Comparison of ENCODE assay signal across 1 cellular context in genomic region chr9:133532937-133533668, GRCh38.
TF ChIP-seq lines count a peak whose summit lies in the region.

No MANE protein-coding gene starts in this region.

TF ChIP-seq in K562, 482 proteins besides CTCF, POLR2A, EP300 and RAD21 (continued from another document and continues in another):
- TF ChIP-seq, protein P1, sequence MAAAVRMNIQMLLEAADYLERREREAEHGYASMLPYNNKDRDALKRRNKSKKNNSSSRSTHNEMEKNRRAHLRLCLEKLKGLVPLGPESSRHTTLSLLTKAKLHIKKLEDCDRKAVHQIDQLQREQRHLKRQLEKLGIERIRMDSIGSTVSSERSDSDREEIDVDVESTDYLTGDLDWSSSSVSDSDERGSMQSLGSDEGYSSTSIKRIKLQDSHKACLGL (CRISPR knock-in tag; IDR thresholded peaks at IDR 0.05; ENCODE audit: borderline replicate concordance, poor library complexity, severe bottlenecking), result no peak
- TF ChIP-seq MCM3 (IDR thresholded peaks at IDR 0.05), result peak; percentile 89; the same call in 1 of the 2 replicates
- TF ChIP-seq ZNF431 (CRISPR knock-in tag; IDR thresholded peaks at IDR 0.05), result no peak
- TF ChIP-seq, protein P2, sequence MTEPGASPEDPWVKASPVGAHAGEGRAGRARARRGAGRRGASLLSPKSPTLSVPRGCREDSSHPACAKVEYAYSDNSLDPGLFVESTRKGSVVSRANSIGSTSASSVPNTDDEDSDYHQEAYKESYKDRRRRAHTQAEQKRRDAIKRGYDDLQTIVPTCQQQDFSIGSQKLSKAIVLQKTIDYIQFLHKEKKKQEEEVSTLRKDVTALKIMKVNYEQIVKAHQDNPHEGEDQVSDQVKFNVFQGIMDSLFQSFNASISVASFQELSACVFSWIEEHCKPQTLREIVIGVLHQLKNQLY (CRISPR knock-in tag; conservative IDR thresholded peaks at IDR 0.05), result no peak
- TF ChIP-seq, protein P3, sequence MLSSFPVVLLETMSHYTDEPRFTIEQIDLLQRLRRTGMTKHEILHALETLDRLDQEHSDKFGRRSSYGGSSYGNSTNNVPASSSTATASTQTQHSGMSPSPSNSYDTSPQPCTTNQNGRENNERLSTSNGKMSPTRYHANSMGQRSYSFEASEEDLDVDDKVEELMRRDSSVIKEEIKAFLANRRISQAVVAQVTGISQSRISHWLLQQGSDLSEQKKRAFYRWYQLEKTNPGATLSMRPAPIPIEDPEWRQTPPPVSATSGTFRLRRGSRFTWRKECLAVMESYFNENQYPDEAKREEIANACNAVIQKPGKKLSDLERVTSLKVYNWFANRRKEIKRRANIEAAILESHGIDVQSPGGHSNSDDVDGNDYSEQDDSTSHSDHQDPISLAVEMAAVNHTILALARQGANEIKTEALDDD (IDR thresholded peaks at IDR 0.05), result peak; percentile 84
- TF ChIP-seq NR4A1 (CRISPR knock-in tag; IDR thresholded peaks at IDR 0.05), result no peak
- TF ChIP-seq NR4A1 (tag; IDR thresholded peaks at IDR 0.05), result no peak
- TF ChIP-seq, protein P4, sequence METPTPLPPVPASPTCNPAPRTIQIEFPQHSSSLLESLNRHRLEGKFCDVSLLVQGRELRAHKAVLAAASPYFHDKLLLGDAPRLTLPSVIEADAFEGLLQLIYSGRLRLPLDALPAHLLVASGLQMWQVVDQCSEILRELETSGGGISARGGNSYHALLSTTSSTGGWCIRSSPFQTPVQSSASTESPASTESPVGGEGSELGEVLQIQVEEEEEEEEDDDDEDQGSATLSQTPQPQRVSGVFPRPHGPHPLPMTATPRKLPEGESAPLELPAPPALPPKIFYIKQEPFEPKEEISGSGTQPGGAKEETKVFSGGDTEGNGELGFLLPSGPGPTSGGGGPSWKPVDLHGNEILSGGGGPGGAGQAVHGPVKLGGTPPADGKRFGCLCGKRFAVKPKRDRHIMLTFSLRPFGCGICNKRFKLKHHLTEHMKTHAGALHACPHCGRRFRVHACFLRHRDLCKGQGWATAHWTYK (CRISPR knock-in tag; IDR thresholded peaks at IDR 0.05), result no peak
- TF ChIP-seq NFE2 (IDR thresholded peaks at IDR 0.05; ENCODE audit: low read depth), result peak; percentile 9; the same call in 1 of the 2 replicates
- peak; percentile 85 for TF ChIP-seq STAG1 (CRISPR knock-in tag; IDR thresholded peaks at IDR 0.05; ENCODE audit: borderline replicate concordance)
- TF ChIP-seq LARP7 (IDR thresholded peaks at IDR 0.05), result 0 out of 2 replicates have a peak, but pooled peaks have one; percentile 47
- no peak for TF ChIP-seq TRIM24 (IDR thresholded peaks at IDR 0.05)
- TF ChIP-seq, protein P5, sequence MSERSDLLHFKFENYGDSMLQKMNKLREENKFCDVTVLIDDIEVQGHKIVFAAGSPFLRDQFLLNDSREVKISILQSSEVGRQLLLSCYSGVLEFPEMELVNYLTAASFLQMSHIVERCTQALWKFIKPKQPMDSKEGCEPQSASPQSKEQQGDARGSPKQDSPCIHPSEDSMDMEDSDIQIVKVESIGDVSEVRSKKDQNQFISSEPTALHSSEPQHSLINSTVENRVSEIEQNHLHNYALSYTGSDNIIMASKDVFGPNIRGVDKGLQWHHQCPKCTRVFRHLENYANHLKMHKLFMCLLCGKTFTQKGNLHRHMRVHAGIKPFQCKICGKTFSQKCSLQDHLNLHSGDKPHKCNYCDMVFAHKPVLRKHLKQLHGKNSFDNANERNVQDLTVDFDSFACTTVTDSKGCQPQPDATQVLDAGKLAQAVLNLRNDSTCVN (CRISPR knock-in tag; IDR thresholded peaks at IDR 0.05), result 0 out of 2 replicates have a peak, but pooled peaks have one; percentile 45
- TF ChIP-seq ZNF12 (CRISPR knock-in tag; IDR thresholded peaks at IDR 0.05), result no peak
- TF ChIP-seq MTF1 (CRISPR knock-in tag; IDR thresholded peaks at IDR 0.05; ENCODE audit: borderline replicate concordance), result no peak
- no peak for TF ChIP-seq ZNF766 (CRISPR knock-in tag; conservative IDR thresholded peaks at IDR 0.05)
- no peak for TF ChIP-seq NONO (IDR thresholded peaks at IDR 0.05; ENCODE audit: low read depth in 2 of 2, low read length in 1 of 2)
- no peak for TF ChIP-seq ELK3 (CRISPR knock-in tag; IDR thresholded peaks at IDR 0.05)
- TF ChIP-seq ZNF583 (CRISPR knock-in tag; IDR thresholded peaks at IDR 0.05), result no peak
- no peak for TF ChIP-seq ZNF830 (CRISPR knock-in tag; IDR thresholded peaks at IDR 0.05)
- TF ChIP-seq ARID2 (IDR thresholded peaks at IDR 0.05), result peak; percentile 81
- no peak for TF ChIP-seq CEBPG (CRISPR knock-in tag; IDR thresholded peaks at IDR 0.05)
- TF ChIP-seq CEBPG (tag; conservative IDR thresholded peaks at IDR 0.05 in 1 of 2, IDR thresholded peaks at IDR 0.05 in 1 of 2), result no peak
- no peak for TF ChIP-seq DNMT1 (IDR thresholded peaks at IDR 0.05)
- no peak for TF ChIP-seq TFE3 (CRISPR knock-in tag; IDR thresholded peaks at IDR 0.05)
- no peak for TF ChIP-seq CHD1 (IDR thresholded peaks at IDR 0.05; ENCODE audit: low read length)
- TF ChIP-seq ELF1 (tag; IDR thresholded peaks at IDR 0.05), result no peak
- TF ChIP-seq SAFB (IDR thresholded peaks at IDR 0.05; ENCODE audit: borderline replicate concordance, low read depth, low read length), result no peak
- TF ChIP-seq, protein P6, sequence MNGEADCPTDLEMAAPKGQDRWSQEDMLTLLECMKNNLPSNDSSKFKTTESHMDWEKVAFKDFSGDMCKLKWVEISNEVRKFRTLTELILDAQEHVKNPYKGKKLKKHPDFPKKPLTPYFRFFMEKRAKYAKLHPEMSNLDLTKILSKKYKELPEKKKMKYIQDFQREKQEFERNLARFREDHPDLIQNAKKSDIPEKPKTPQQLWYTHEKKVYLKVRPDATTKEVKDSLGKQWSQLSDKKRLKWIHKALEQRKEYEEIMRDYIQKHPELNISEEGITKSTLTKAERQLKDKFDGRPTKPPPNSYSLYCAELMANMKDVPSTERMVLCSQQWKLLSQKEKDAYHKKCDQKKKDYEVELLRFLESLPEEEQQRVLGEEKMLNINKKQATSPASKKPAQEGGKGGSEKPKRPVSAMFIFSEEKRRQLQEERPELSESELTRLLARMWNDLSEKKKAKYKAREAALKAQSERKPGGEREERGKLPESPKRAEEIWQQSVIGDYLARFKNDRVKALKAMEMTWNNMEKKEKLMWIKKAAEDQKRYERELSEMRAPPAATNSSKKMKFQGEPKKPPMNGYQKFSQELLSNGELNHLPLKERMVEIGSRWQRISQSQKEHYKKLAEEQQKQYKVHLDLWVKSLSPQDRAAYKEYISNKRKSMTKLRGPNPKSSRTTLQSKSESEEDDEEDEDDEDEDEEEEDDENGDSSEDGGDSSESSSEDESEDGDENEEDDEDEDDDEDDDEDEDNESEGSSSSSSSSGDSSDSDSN (IDR thresholded peaks at IDR 0.05; ENCODE audit: borderline replicate concordance in 1 of 2, low read depth in 2 of 2, low read length in 2 of 2), result no peak
- TF ChIP-seq ZNF584 (CRISPR knock-in tag; IDR thresholded peaks at IDR 0.05; ENCODE audit: low read depth), result no peak
- TF ChIP-seq SIN3B (IDR thresholded peaks at IDR 0.05; ENCODE audit: low read depth), result no peak
- no peak for TF ChIP-seq RHOXF2B (CRISPR knock-in tag; conservative IDR thresholded peaks at IDR 0.05)
- TF ChIP-seq FOXK1 (CRISPR knock-in tag; IDR thresholded peaks at IDR 0.05; ENCODE audit: borderline replicate concordance), result no peak
- TF ChIP-seq HMGN3 (IDR thresholded peaks at IDR 0.05; ENCODE audit: borderline replicate concordance, extremely low read depth, insufficient read length, low read depth, low read length), result no peak
- no peak for TF ChIP-seq IFI16 (CRISPR knock-in tag; IDR thresholded peaks at IDR 0.05)
- TF ChIP-seq POLR2G (IDR thresholded peaks at IDR 0.05; ENCODE audit: low read depth, low read length), result no peak
- peak; percentile 67; the same call in 1 of the 2 replicates for TF ChIP-seq ELF4 (CRISPR knock-in tag; IDR thresholded peaks at IDR 0.05)
- TF ChIP-seq, protein P7, sequence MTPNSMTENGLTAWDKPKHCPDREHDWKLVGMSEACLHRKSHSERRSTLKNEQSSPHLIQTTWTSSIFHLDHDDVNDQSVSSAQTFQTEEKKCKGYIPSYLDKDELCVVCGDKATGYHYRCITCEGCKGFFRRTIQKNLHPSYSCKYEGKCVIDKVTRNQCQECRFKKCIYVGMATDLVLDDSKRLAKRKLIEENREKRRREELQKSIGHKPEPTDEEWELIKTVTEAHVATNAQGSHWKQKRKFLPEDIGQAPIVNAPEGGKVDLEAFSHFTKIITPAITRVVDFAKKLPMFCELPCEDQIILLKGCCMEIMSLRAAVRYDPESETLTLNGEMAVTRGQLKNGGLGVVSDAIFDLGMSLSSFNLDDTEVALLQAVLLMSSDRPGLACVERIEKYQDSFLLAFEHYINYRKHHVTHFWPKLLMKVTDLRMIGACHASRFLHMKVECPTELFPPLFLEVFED (CRISPR knock-in tag; conservative IDR thresholded peaks at IDR 0.05), result peak; percentile 85
- TF ChIP-seq DMBX1 (CRISPR knock-in tag; IDR thresholded peaks at IDR 0.05; ENCODE audit: borderline replicate concordance), result no peak
- no peak for TF ChIP-seq SNRNP70 (optimal IDR thresholded peaks at IDR 0.05; ENCODE audit: low read depth, low read length)
- TF ChIP-seq ZBTB7A (IDR thresholded peaks at IDR 0.05; ENCODE audit: borderline replicate concordance, control insufficient read depth, low read depth, low read length), result no peak
- no peak for TF ChIP-seq BRD9 (IDR thresholded peaks at IDR 0.05; ENCODE audit: low read depth, partially characterized antibody)
- TF ChIP-seq ZC3H4 (CRISPR knock-in tag; IDR thresholded peaks at IDR 0.05; ENCODE audit: borderline replicate concordance), result no peak
- TF ChIP-seq RCOR1 (IDR thresholded peaks at IDR 0.05; ENCODE audit: borderline replicate concordance in 1 of 2, low read depth in 2 of 2, low read length in 2 of 2), result 0 out of 4 replicates have a peak, but pooled peaks of 1 of the 2 experiments have one; percentile 29
- no peak for TF ChIP-seq TCFL5 (CRISPR knock-in tag; conservative IDR thresholded peaks at IDR 0.05)
- TF ChIP-seq ZBED1 (IDR thresholded peaks at IDR 0.05), result no peak
- TF ChIP-seq, protein P8, sequence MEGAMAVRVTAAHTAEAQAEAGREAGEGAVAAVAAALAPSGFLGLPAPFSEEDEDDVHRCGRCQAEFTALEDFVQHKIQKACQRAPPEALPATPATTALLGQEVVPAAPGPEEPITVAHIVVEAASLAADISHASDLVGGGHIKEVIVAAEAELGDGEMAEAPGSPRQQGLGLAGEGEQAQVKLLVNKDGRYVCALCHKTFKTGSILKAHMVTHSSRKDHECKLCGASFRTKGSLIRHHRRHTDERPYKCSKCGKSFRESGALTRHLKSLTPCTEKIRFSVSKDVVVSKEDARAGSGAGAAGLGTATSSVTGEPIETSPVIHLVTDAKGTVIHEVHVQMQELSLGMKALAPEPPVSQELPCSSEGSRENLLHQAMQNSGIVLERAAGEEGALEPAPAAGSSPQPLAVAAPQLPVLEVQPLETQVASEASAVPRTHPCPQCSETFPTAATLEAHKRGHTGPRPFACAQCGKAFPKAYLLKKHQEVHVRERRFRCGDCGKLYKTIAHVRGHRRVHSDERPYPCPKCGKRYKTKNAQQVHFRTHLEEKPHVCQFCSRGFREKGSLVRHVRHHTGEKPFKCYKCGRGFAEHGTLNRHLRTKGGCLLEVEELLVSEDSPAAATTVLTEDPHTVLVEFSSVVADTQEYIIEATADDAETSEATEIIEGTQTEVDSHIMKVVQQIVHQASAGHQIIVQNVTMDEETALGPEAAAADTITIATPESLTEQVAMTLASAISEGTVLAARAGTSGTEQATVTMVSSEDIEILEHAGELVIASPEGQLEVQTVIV (CRISPR knock-in tag; IDR thresholded peaks at IDR 0.05; ENCODE audit: borderline replicate concordance), result no peak
- TF ChIP-seq NFATC3 (IDR thresholded peaks at IDR 0.05), result no peak
- TF ChIP-seq, protein P9, sequence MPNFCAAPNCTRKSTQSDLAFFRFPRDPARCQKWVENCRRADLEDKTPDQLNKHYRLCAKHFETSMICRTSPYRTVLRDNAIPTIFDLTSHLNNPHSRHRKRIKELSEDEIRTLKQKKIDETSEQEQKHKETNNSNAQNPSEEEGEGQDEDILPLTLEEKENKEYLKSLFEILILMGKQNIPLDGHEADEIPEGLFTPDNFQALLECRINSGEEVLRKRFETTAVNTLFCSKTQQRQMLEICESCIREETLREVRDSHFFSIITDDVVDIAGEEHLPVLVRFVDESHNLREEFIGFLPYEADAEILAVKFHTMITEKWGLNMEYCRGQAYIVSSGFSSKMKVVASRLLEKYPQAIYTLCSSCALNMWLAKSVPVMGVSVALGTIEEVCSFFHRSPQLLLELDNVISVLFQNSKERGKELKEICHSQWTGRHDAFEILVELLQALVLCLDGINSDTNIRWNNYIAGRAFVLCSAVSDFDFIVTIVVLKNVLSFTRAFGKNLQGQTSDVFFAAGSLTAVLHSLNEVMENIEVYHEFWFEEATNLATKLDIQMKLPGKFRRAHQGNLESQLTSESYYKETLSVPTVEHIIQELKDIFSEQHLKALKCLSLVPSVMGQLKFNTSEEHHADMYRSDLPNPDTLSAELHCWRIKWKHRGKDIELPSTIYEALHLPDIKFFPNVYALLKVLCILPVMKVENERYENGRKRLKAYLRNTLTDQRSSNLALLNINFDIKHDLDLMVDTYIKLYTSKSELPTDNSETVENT (CRISPR knock-in tag; IDR thresholded peaks at IDR 0.05), result no peak
- no peak for TF ChIP-seq ZNF133 (CRISPR knock-in tag; IDR thresholded peaks at IDR 0.05)
- no peak for TF ChIP-seq SMAD4 (CRISPR knock-in tag; conservative IDR thresholded peaks at IDR 0.05)
- no peak for TF ChIP-seq KAT2B (IDR thresholded peaks at IDR 0.05; ENCODE audit: low read depth, low read length)
- TF ChIP-seq PPARD (CRISPR knock-in tag; IDR thresholded peaks at IDR 0.05), result no peak
- TF ChIP-seq, protein P10, sequence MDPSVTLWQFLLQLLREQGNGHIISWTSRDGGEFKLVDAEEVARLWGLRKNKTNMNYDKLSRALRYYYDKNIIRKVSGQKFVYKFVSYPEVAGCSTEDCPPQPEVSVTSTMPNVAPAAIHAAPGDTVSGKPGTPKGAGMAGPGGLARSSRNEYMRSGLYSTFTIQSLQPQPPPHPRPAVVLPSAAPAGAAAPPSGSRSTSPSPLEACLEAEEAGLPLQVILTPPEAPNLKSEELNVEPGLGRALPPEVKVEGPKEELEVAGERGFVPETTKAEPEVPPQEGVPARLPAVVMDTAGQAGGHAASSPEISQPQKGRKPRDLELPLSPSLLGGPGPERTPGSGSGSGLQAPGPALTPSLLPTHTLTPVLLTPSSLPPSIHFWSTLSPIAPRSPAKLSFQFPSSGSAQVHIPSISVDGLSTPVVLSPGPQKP (CRISPR knock-in tag; IDR thresholded peaks at IDR 0.05), result no peak
